In the genomic region with DNA sequence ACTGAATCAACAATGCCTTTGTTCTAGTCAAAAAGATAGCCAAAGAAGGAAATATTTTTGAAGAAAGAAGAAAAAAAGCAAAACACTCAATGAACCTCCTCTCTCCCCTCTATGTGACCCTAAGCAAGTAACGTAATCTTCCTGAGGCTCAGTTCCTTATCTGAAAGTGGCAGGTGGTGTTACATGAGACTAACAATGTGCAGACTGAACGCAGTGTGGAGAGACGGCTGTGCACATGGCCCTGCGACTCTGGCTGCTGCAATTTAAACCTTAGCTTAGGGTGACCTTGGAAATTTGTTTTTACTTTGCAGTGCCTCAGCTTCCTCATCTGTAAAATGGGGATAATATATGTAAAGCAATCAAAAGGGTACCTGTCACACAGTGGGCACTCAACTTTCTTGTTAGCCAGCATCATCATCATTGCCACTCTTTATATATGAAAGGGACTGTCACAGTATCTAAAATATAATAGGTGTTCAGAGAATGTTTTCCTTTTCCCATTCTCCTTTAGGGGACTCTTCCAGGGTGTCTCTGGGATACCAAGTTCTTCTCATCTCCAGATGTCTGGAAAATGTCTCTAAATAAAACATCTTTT, we compare ENCODE assay signal across 10 cellular contexts.
DNase-seq lines count a peak whose midpoint lies in the region; ATAC-seq and TF ChIP-seq lines count a peak whose summit lies in the region.
"Had no signal": no experiment of that assay in that cellular context is flagged by ENCODE, and none has a peak within 500 bp of the region (broad histone marks: within the 10 kb centered on the region; RNA-seq: fewer than 3 reads in every experiment).

No MANE protein-coding gene starts in this region.

- no peak overlapping the region for H3K4me3 ChIP-seq in adrenal gland

- DNase-seq in adrenal gland: no peak
- no peak for DNase-seq in mesothelial cell of epicardium (ENCODE audit: low spot score in 2 of 2, unreplicated experiment in 2 of 2)
- no peak for DNase-seq in foreskin keratinocyte
- DNase-seq in activated gamma-delta T cell treated with Interleukin-2 at 50 U/mL for 16 hours: no peak
- no peak for DNase-seq in HuH-7.5 (ENCODE audit: low spot score)
- no peak for DNase-seq in NCI-H345 (lab: John Stamatoyannopoulos, UW)

- H3K27ac ChIP-seq in adrenal gland: peak overlapping the region; percentile 15 to 90 (median 80)
- no peak overlapping the region for H3K27ac ChIP-seq in foreskin keratinocyte

- H3K36me3 ChIP-seq in adrenal gland (replicated peaks in 1 of 2): no peaks in the 10 kb centered on the region

- ATAC-seq in GM18499 (IDR thresholded peaks at IDR 0.05; ENCODE audit: insufficient read depth, unreplicated experiment) (peak; percentile 73), HG03342 (IDR thresholded peaks at IDR 0.05; ENCODE audit: unreplicated experiment) (peak; percentile 54), foreskin keratinocyte (no peak)

- no peak overlapping the region for H3K4me3 Mint-ChIP-seq in mesothelial cell of epicardium
- H3K4me3 Mint-ChIP-seq: activated naive CD8-positive, alpha-beta T cell; neural crest cell had no signal

- H3K36me3 Mint-ChIP-seq in mesothelial cell of epicardium: no peaks in the 10 kb centered on the region

- H3K4me1 ChIP-seq in adrenal gland (replicated peaks in 1 of 2) (peaks cover 25 to 49% of the 10 kb centered on the region in 2 donors), foreskin keratinocyte (peaks cover 10% of the 10 kb centered on the region)

- no peaks in the 10 kb centered on the region for H3K27me3 ChIP-seq in adrenal gland
- no peaks in the 10 kb centered on the region for H3K27me3 ChIP-seq in foreskin keratinocyte

- H3K9me3 ChIP-seq in adrenal gland (replicated peaks in 1 of 3): no peaks in the 10 kb centered on the region

- TF ChIP-seq CTCF in adrenal gland (IDR thresholded peaks at IDR 0.05) (no peak), mesothelial cell of epicardium (IDR thresholded peaks at IDR 0.05; ENCODE audit: unreplicated experiment) (no peak), foreskin keratinocyte (conservative IDR thresholded peaks at IDR 0.05) (no peak)

- peaks cover 5% of the 10 kb centered on the region for H3K9me3 Mint-ChIP-seq in mesothelial cell of epicardium
- H3K9me3 Mint-ChIP-seq: neural crest cell had no signal

- H3K4me1 Mint-ChIP-seq in mesothelial cell of epicardium: peaks cover 29% of the 10 kb centered on the region

- intact Hi-C loops in adrenal gland (cut with DNase I): no loop called here

- TF ChIP-seq POLR2A in adrenal gland (IDR thresholded peaks at IDR 0.05): no peak

- H3K27ac Mint-ChIP-seq in mesothelial cell of epicardium: peak overlapping the region; percentile 76
- H3K27ac Mint-ChIP-seq: activated naive CD8-positive, alpha-beta T cell had no signal

- 45 to 73% (median 60%) methylated on average over 4 of the region's 4 CpGs for WGBS in adrenal gland, 4 donors

- no peaks in the 10 kb centered on the region for H3K27me3 Mint-ChIP-seq in mesothelial cell of epicardium (ENCODE audit: low read depth)
- H3K27me3 Mint-ChIP-seq: activated naive CD8-positive, alpha-beta T cell had no signal
